In the genomic region with DNA sequence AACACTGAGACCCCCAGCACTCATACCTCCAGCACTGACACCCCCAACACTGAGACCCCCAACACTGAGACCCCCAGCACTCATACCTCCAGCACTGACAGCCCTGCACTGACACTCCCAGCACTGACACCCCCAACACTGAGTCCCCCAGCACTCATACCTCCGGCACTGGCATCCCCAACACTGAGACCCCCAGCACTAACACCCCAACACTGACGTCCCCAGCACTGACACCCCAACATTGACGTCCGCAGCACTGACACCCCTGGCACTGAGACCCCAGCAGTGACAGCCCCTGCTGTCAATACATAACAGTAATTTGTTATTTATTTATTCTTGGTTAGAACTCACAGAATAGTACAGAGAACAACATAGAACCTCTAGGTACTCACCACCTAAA, we compare ENCODE assay signal across 20 cellular contexts. TPM values are rescaled to one million over a fixed set of nuclear protein-coding genes. Genes with fewer than 3 reads are reported as not detected.
DNase-seq lines count a peak whose midpoint lies in the region; ATAC-seq and TF ChIP-seq lines count a peak whose summit lies in the region.
"Had no signal": no experiment of that assay in that cellular context is flagged by ENCODE, and none has a peak within 500 bp of the region (broad histone marks: within the 10 kb centered on the region; RNA-seq: fewer than 3 reads in every experiment).

No MANE protein-coding gene starts in this region.

- no peaks in the 10 kb centered on the region for H3K79me2 ChIP-seq in HCT116 (ENCODE audit: insufficient read depth, low read length)

- H3K4me1 Mint-ChIP-seq in immature natural killer cell (peaks cover 47 to 52% of the 10 kb centered on the region in 2 donors), progenitor cell of endocrine pancreas (ENCODE audit: low read depth) (peaks cover 64% of the 10 kb centered on the region)

- H3K9me2 ChIP-seq in HCT116 (ENCODE audit: insufficient read depth): no peaks in the 10 kb centered on the region
- H3K9me2 ChIP-seq: SK-N-SH had no signal

- H3K36me3 ChIP-seq in HCT116 (ENCODE audit: control insufficient read depth in 1 of 2, insufficient read depth in 2 of 2, low read length in 2 of 2): no peaks in the 10 kb centered on the region

- RAD21 ChIA-PET in HCT116 (lab: Charles Lee; ENCODE audit: low non-redundant PET in 1 of 2, low total read pairs in 2 of 2, uncharacterized antibody in 2 of 2, unreplicated experiment in 2 of 2): no interaction called here

- ATAC-seq in HCT116: no peak
- ATAC-seq in GM19035 (IDR thresholded peaks at IDR 0.05; ENCODE audit: unreplicated experiment): no peak
- ATAC-seq in GM21381 (IDR thresholded peaks at IDR 0.05; ENCODE audit: unreplicated experiment): no peak

- no peak overlapping the region for H3K9ac ChIP-seq in HCT116 (ENCODE audit: low read length)
- H3K9ac ChIP-seq: SK-N-SH had no signal

- BruUV-seq in HCT116 (replicated peaks; lab: Mats Ljungman, UMichigan): no TSS peak

- H3K4me2 ChIP-seq in HCT116 (ENCODE audit: low read length): no peak overlapping the region
- H3K4me2 ChIP-seq: SK-N-SH had no signal

- TF ChIP-seq RAD21 in HCT116 (IDR thresholded peaks at IDR 0.05; ENCODE audit: low read depth): no peak

- H3K9me3 ChIP-seq in HCT116 (ENCODE audit: control insufficient read depth in 1 of 2, insufficient read depth in 1 of 2, low read depth in 1 of 2, low read length in 2 of 2): no peaks in the 10 kb centered on the region
- H3K9me3 ChIP-seq: SK-N-SH had no signal

- H3K4me3 ChIP-seq in HCT116 (replicated peaks in 1 of 2; ENCODE audit: low read depth in 1 of 2, low read length in 2 of 2): no peak overlapping the region

- CTCF ChIA-PET in HCT116 (lab: Charles Lee): no interaction called here

- TF ChIP-seq CTCF in HCT116 (IDR thresholded peaks at IDR 0.05 in 2 of 3, conservative IDR thresholded peaks at IDR 0.05 in 1 of 3; ENCODE audit: borderline replicate concordance in 1 of 3, insufficient read depth in 1 of 3, low read depth in 2 of 3, low read length in 2 of 3) (no peak), progenitor cell of endocrine pancreas (IDR thresholded peaks at IDR 0.05; ENCODE audit: unreplicated experiment) (no peak)

- H3K4me3 Mint-ChIP-seq in immature natural killer cell (peak overlapping the region in 3 of 5 donors; percentile 25 to 36 (median 31)), progenitor cell of endocrine pancreas (ENCODE audit: low read depth) (no peak overlapping the region)
- H3K4me3 Mint-ChIP-seq: CD4-positive, CD25-positive, alpha-beta regulatory T cell had no signal

- peaks cover 5 to 14% of the 10 kb centered on the region in 2 experiments; a peak in 3 of 4 replicates for H3K4me1 ChIP-seq in HCT116 (ENCODE audit: control insufficient read depth in 1 of 2, insufficient read depth in 2 of 2, low read length in 2 of 2)

- peak overlapping the region; percentile 63 for H2AFZ ChIP-seq in HCT116 (ENCODE audit: low read depth, low read length, poor library complexity, severe bottlenecking)

- H3K9me3 Mint-ChIP-seq in immature natural killer cell: peaks cover 8 to 22% (median 17%) of the 10 kb centered on the region in 6 donors
- no peaks in the 10 kb centered on the region for H3K9me3 Mint-ChIP-seq in progenitor cell of endocrine pancreas (ENCODE audit: low read depth)
- H3K9me3 Mint-ChIP-seq: CD4-positive, CD25-positive, alpha-beta regulatory T cell had no signal

- H3K27me3 Mint-ChIP-seq in immature natural killer cell (ENCODE audit: low read depth in 3 of 3) (peaks cover 41 to 59% (median 50%) of the 10 kb centered on the region in 3 donors), progenitor cell of endocrine pancreas (no peaks in the 10 kb centered on the region)

- no peaks in the 10 kb centered on the region for H4K20me1 ChIP-seq in HCT116 (ENCODE audit: insufficient read depth)

- H3K27ac ChIP-seq in HCT116 (ENCODE audit: low read depth, low read length): no peak overlapping the region
- H3K27ac ChIP-seq: HL-60 had no signal

- DNase-seq in D341Med (ENCODE audit: low spot score) (peak; percentile 8), HCT116 (ENCODE audit: low read depth, low spot score) (no peak), immature natural killer cell (no peak), progenitor cell of endocrine pancreas (ENCODE audit: low spot score, unreplicated experiment) (no peak), NCI-H128 (lab: John Stamatoyannopoulos, UW; ENCODE audit: unreplicated experiment) (no peak)
- DNase-seq: CD4-positive, CD25-positive, alpha-beta regulatory T cell; DND-41; H7; KBM-7; MM.1S; NCI-H1048; NCI-H1436; NCI-H187 treated with DMSO at 0.1 percent for 48 hours; NCI-H2107; NCI-H446 treated with DMSO at 0.1 percent for 48 hours; SHP77 had no signal

- no peak for TF ChIP-seq POLR2A in HCT116 (IDR thresholded peaks at IDR 0.05; ENCODE audit: borderline replicate concordance, extremely low read depth, insufficient read depth, insufficient read length)

- H3K27ac Mint-ChIP-seq in immature natural killer cell: peak overlapping the region in 1 of 6 donors; percentile 22
- peak overlapping the region; percentile 97 for H3K27ac Mint-ChIP-seq in progenitor cell of endocrine pancreas

- POLR2A ChIA-PET in HCT116 (lab: Charles Lee): no interaction called here

- peaks cover 10% of the 10 kb centered on the region; the same call in 1 of the 2 replicates for H3K27me3 ChIP-seq in HCT116 (ENCODE audit: insufficient read depth, low read length)

- intact Hi-C loops in HCT116 (cut with micrococcal nuclease): no loop called here

- H3K36me3 Mint-ChIP-seq in immature natural killer cell (peaks cover 0 to 4% (median 0%) of the 10 kb centered on the region in 3 donors), progenitor cell of endocrine pancreas (ENCODE audit: insufficient read depth) (peaks cover 5% of the 10 kb centered on the region)
- H3K36me3 Mint-ChIP-seq: CD4-positive, CD25-positive, alpha-beta regulatory T cell had no signal

TF ChIP-seq in HCT116, 20 proteins besides CTCF, POLR2A, EP300 and RAD21:
- TF ChIP-seq JUND (IDR thresholded peaks at IDR 0.05): no peak
- TF ChIP-seq, protein P1, sequence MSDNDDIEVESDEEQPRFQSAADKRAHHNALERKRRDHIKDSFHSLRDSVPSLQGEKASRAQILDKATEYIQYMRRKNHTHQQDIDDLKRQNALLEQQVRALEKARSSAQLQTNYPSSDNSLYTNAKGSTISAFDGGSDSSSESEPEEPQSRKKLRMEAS (IDR thresholded peaks at IDR 0.05): no peak
- TF ChIP-seq EZH2 (IDR thresholded peaks at IDR 0.05): no peak
- TF ChIP-seq SRF (IDR thresholded peaks at IDR 0.05; ENCODE audit: low read depth): no peak
- no peak for TF ChIP-seq EZH2phosphoT487 (IDR thresholded peaks at IDR 0.05; ENCODE audit: borderline replicate concordance)
- no peak for TF ChIP-seq CEBPB (IDR thresholded peaks at IDR 0.05; ENCODE audit: low read depth)
- TF ChIP-seq POLR2AphosphoS5 (IDR thresholded peaks at IDR 0.05; ENCODE audit: low read depth, low read length): no peak
- TF ChIP-seq ELF1 (IDR thresholded peaks at IDR 0.05; ENCODE audit: borderline replicate concordance, low read depth): no peak
- TF ChIP-seq, protein P2, sequence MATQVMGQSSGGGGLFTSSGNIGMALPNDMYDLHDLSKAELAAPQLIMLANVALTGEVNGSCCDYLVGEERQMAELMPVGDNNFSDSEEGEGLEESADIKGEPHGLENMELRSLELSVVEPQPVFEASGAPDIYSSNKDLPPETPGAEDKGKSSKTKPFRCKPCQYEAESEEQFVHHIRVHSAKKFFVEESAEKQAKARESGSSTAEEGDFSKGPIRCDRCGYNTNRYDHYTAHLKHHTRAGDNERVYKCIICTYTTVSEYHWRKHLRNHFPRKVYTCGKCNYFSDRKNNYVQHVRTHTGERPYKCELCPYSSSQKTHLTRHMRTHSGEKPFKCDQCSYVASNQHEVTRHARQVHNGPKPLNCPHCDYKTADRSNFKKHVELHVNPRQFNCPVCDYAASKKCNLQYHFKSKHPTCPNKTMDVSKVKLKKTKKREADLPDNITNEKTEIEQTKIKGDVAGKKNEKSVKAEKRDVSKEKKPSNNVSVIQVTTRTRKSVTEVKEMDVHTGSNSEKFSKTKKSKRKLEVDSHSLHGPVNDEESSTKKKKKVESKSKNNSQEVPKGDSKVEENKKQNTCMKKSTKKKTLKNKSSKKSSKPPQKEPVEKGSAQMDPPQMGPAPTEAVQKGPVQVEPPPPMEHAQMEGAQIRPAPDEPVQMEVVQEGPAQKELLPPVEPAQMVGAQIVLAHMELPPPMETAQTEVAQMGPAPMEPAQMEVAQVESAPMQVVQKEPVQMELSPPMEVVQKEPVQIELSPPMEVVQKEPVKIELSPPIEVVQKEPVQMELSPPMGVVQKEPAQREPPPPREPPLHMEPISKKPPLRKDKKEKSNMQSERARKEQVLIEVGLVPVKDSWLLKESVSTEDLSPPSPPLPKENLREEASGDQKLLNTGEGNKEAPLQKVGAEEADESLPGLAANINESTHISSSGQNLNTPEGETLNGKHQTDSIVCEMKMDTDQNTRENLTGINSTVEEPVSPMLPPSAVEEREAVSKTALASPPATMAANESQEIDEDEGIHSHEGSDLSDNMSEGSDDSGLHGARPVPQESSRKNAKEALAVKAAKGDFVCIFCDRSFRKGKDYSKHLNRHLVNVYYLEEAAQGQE (IDR thresholded peaks at IDR 0.05; ENCODE audit: low read depth): no peak
- no peak for TF ChIP-seq SIN3A (IDR thresholded peaks at IDR 0.05; ENCODE audit: low read depth)
- no peak for TF ChIP-seq SP1 (IDR thresholded peaks at IDR 0.05; ENCODE audit: low read depth)

RNA-seq across cellular contexts. Expression of a gene that starts 58.0 kb away (rescaled TPM):
- total RNA-seq in HCT116 (2021; ENCODE audit: unreplicated experiment) (24.7 TPM), progenitor cell of endocrine pancreas (30.3 and 33.4 TPM in 2 replicates)
- polyA plus RNA-seq in HCT116 (2012): 27.0 and 32.5 TPM in 2 replicates
- polyA plus RNA-seq in immature natural killer cell: 10 to 100 TPM in 1 of 3 donors, 1 to 10 TPM in 2; 4.2 to 11.6 (median 10.0) TPM

RNA-seq across cellular contexts. Expression of a gene that starts 58.0 kb away (rescaled TPM):
- total RNA-seq in HCT116 (2021; ENCODE audit: unreplicated experiment): 1.5 TPM
- 0.24 and 0.35 TPM in 2 replicates for polyA plus RNA-seq in HCT116 (2012)
- polyA plus RNA-seq in immature natural killer cell: under 1 TPM; 0.21 to 0.68 (median 0.40) TPM
- total RNA-seq in progenitor cell of endocrine pancreas: 1.6 and 1.8 TPM in 2 replicates
